8 cellular contexts compared by ENCODE assay signal in genomic region chr22:27879923-27880322, GRCh38. TPM values are rescaled to one million over a fixed set of nuclear protein-coding genes. Genes with fewer than 3 reads are reported as not detected.
DNase-seq lines count a peak whose midpoint lies in the region; ATAC-seq and TF ChIP-seq lines count a peak whose summit lies in the region.

No MANE protein-coding gene starts in this region.

- H3K36me3 ChIP-seq in WERI-Rb-1 (peaks cover 4% of the 10 kb centered on the region), left ventricle myocardium inferior (peaks cover 10% of the 10 kb centered on the region), spleen (peaks cover 2 to 36% (median 9%) of the 10 kb centered on the region in 6 donors)

- TF ChIP-seq POLR2A in spleen (IDR thresholded peaks at IDR 0.05): no peak

- in situ Hi-C loops in Caki2 (cut with HindIII; ENCODE audit: low pct_unique_long_range_greater_than_20kb, low sequenced_read_pairs): no loop called here

- H3K27me3 ChIP-seq in HL-60 (ENCODE audit: insufficient read depth, poor library complexity, severe bottlenecking): no peaks in the 10 kb centered on the region
- no peaks in the 10 kb centered on the region for H3K27me3 ChIP-seq in WERI-Rb-1 (ENCODE audit: insufficient read depth, low read depth, severe bottlenecking)
- H3K27me3 ChIP-seq in left ventricle myocardium inferior (ENCODE audit: low read depth): no peaks in the 10 kb centered on the region
- H3K27me3 ChIP-seq in spleen (replicated peaks in 1 of 7): no peaks in the 10 kb centered on the region

- no peak overlapping the region for H3K4me3 ChIP-seq in HL-60 (replicated peaks; ENCODE audit: insufficient read depth, low read length)
- H3K4me3 ChIP-seq in WERI-Rb-1 (ENCODE audit: low read depth, low read length): no peak overlapping the region
- H3K4me3 ChIP-seq in left ventricle myocardium inferior: no peak overlapping the region
- no peak overlapping the region for H3K4me3 ChIP-seq in spleen

- 93 to 100% (median 97%) methylated on average over 1 of the region's 1 CpG for whole genome bisulfite sequencing in spleen, 5 donors

- intact Hi-C loops in left ventricle myocardium inferior (cut with micrococcal nuclease) (no loop called here), spleen (cut with DNase I; ENCODE audit: low total_unique reads) (loop anchor here (10.0 kb wide), 1 partner anchor 715 kb away; no protein-coding TSS in a partner anchor)

- DNase-seq in Caki2 (ENCODE audit: low read depth) (peak; percentile 23), HL-60 (ENCODE audit: low read depth in 1 of 2, low spot score in 1 of 2) (peak; percentile 11 to 14), WERI-Rb-1 (no peak), left ventricle myocardium inferior (no peak), spleen (no peak)

- TF ChIP-seq CTCF in HL-60 (IDR thresholded peaks at IDR 0.05; ENCODE audit: insufficient read depth, low read length) (peak; percentile 26), WERI-Rb-1 (IDR thresholded peaks at IDR 0.05; ENCODE audit: low read depth, low read length) (peak; percentile 50; the same call in 1 of the 2 replicates), left ventricle myocardium inferior (IDR thresholded peaks at IDR 0.05; ENCODE audit: borderline replicate concordance) (peak; percentile 67), spleen (IDR thresholded peaks at IDR 0.05 in 8 of 11, conservative IDR thresholded peaks at IDR 0.05 in 3 of 11) (peak in 6 of 11 experiments; percentile 14 to 48 (median 28))

- no peak overlapping the region for H3K27ac ChIP-seq in HL-60 (replicated peaks)
- no peak overlapping the region for H3K27ac ChIP-seq in WERI-Rb-1
- H3K27ac ChIP-seq in left ventricle myocardium inferior (replicated peaks): no peak overlapping the region
- no peak overlapping the region for H3K27ac ChIP-seq in spleen

- peaks cover 82% of the 10 kb centered on the region for H3K4me1 ChIP-seq in left ventricle myocardium inferior
- H3K4me1 ChIP-seq in spleen: peaks cover 12 to 55% (median 33%) of the 10 kb centered on the region in 6 donors

- H3K9me3 ChIP-seq in WERI-Rb-1 (ENCODE audit: severe bottlenecking): no peaks in the 10 kb centered on the region
- H3K9me3 ChIP-seq in left ventricle myocardium inferior (replicated peaks): no peaks in the 10 kb centered on the region
- no peaks in the 10 kb centered on the region for H3K9me3 ChIP-seq in spleen

- ATAC-seq in GM18517 (IDR thresholded peaks at IDR 0.05; ENCODE audit: unreplicated experiment) (no peak), GM21360 (IDR thresholded peaks at IDR 0.05; ENCODE audit: unreplicated experiment) (no peak), GM21723 (IDR thresholded peaks at IDR 0.05; ENCODE audit: unreplicated experiment) (no peak)

RNA-seq across cellular contexts. Expression of gene PITPNB, which starts 39.1 kb away (rescaled TPM):
- total RNA-seq in Caki2 (2014; rRNA removed; shearing (Covaris generic); ENCODE audit: low replicate concordance): 8.6 and 11.0 TPM in 2 replicates
- total RNA-seq in left ventricle myocardium inferior: 60.0 TPM
- total RNA-seq in spleen: 10 to 100 TPM; 41.8 to 67.2 (median 57.7) TPM
- polyA plus RNA-seq in spleen: 10 to 100 TPM; 17.5 to 25.8 (median 20.1) TPM

Comparison
In these comparisons a context has a peak if more than half of its experiments do, and no peak if none do; other contexts are left out.
1. DNase-seq: peak in Caki2 (single experiment) and HL-60 (2 of 2); none in WERI-Rb-1 (single experiment), left ventricle myocardium inferior (single experiment) and spleen (single experiment).
2. Peak in every context shown above with its lines, with median percentiles within 50 percentile points of each other: CTCF ChIP-seq.